9 cellular contexts compared by ENCODE assay signal in the genomic region with DNA sequence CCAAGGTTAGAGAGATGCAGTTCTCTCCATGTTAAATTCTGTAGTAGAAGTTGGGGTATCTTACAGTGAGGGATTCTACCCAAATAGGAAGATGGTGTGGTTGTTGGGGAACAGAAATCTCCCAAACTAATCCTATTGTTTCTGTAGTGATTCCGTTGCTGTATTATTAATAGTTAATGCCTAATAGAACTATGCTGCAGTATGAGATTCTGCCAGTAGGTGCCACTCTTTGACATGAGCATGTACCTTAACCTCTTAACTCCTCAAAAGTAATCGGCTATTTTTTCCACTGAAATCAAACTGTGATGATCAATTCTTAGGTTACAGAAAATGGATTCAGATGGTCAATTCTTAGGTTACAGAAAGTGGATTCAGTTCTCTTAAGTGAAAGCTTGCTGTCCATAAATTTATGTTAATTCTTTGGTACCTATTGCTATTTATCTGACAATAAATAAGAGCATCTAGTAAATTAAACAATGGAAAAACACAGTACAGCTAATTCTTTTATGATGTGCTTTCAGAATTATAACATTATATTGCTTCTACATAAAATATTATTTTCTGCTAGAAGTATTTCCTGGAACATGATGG.
DNase-seq lines count a peak whose midpoint lies in the region; ATAC-seq, FAIRE-seq and TF ChIP-seq lines count a peak whose summit lies in the region.
"Had no signal": no experiment of that assay in that cellular context is flagged by ENCODE, and none has a peak within 500 bp of the region (broad histone marks: within the 10 kb centered on the region; RNA-seq: fewer than 3 reads in every experiment).

No MANE protein-coding gene starts in this region.

- no peaks in the 10 kb centered on the region for H3K79me2 ChIP-seq in GM23338 (replicated peaks; ENCODE audit: insufficient read depth)

- no peaks in the 10 kb centered on the region for H3K27me3 Mint-ChIP-seq in GM23338 (ENCODE audit: insufficient read depth, low read depth, poor library complexity)
- H3K27me3 Mint-ChIP-seq in activated CD8-positive, alpha-beta T cell treated with anti-CD3 and anti-CD28 coated beads for 36 hours = no peaks in the 10 kb centered on the region

- FAIRE-seq in frontal cortex (lab: Jason Lieb, UNC) = no peak

- peaks cover 10% of the 10 kb centered on the region for H3K4me1 Mint-ChIP-seq in GM23338
- peaks cover 6% of the 10 kb centered on the region for H3K4me1 Mint-ChIP-seq in activated CD8-positive, alpha-beta T cell treated with anti-CD3 and anti-CD28 coated beads for 36 hours (ENCODE audit: low read depth)

- H3K9me2 ChIP-seq in GM23338 (ENCODE audit: insufficient read depth) = no peaks in the 10 kb centered on the region; the same call in 1 of the 2 replicates

- DNase-seq in AG09319 (ENCODE audit: extremely low read depth, low read depth) = peak; percentile 8
- peak; percentile 78 for DNase-seq in GM23338 (ENCODE audit: low spot score)
- DNase-seq in activated CD8-positive, alpha-beta T cell treated with anti-CD3 and anti-CD28 coated beads for 36 hours = peak; percentile 34
- DNase-seq in kidney epithelial cell (ENCODE audit: low read depth) = no peak
- no peak for DNase-seq in lower leg skin (ENCODE audit: low spot score in 2 of 2)
- DNase-seq in NCI-H1436 treated with DMSO at 0.1 percent for 48 hours (lab: John Stamatoyannopoulos, UW) = no peak
- no peak for DNase-seq in frontal cortex (ENCODE audit: low spot score in 2 of 2)

- no peaks in the 10 kb centered on the region for H4K20me1 ChIP-seq in GM23338 (replicated peaks; ENCODE audit: insufficient read depth)

- no peak overlapping the region for H3K4me3 Mint-ChIP-seq in GM23338
- no peak overlapping the region for H3K4me3 Mint-ChIP-seq in activated CD8-positive, alpha-beta T cell treated with anti-CD3 and anti-CD28 coated beads for 36 hours

- H3K27ac Mint-ChIP-seq in GM23338 = no peak overlapping the region
- H3K27ac Mint-ChIP-seq in activated CD8-positive, alpha-beta T cell treated with anti-CD3 and anti-CD28 coated beads for 36 hours = no peak overlapping the region

- H3K4me2 ChIP-seq in GM23338 = no peak overlapping the region

- TF ChIP-seq POLR2A in lower leg skin (IDR thresholded peaks at IDR 0.05) = no peak

- TF ChIP-seq CTCF in AG09319 (IDR thresholded peaks at IDR 0.05; ENCODE audit: low read depth, low read length) (peak; percentile 52), GM23338 (conservative IDR thresholded peaks at IDR 0.05; ENCODE audit: low read depth in 2 of 2) (peak; percentile 71 to 78), kidney epithelial cell (IDR thresholded peaks at IDR 0.05; ENCODE audit: insufficient read depth, low read length, poor library complexity, severe bottlenecking) (peak; percentile 43), lower leg skin (IDR thresholded peaks at IDR 0.05) (no peak)
- peak; percentile 62 for TF ChIP-seq CTCF in activated CD8-positive, alpha-beta T cell treated with anti-CD3 and anti-CD28 coated beads for 36 hours (IDR thresholded peaks at IDR 0.05)

- H3K9me3 Mint-ChIP-seq in GM23338 = peaks cover 33% of the 10 kb centered on the region
- H3K9me3 Mint-ChIP-seq in activated CD8-positive, alpha-beta T cell treated with anti-CD3 and anti-CD28 coated beads for 36 hours = peaks cover 7% of the 10 kb centered on the region

- H3K36me3 ChIP-seq in GM23338 (ENCODE audit: insufficient read depth) = peaks cover 6% of the 10 kb centered on the region
- H3K36me3 ChIP-seq in kidney epithelial cell (ENCODE audit: control insufficient read depth, insufficient read depth, low read length) = peaks cover 1% of the 10 kb centered on the region

- H3K27me3 ChIP-seq in GM23338 (ENCODE audit: insufficient read depth) (no peaks in the 10 kb centered on the region), kidney epithelial cell (ENCODE audit: control insufficient read depth, insufficient read depth, low read length) (no peaks in the 10 kb centered on the region)

- ATAC-seq in GM23338 = no peak
- ATAC-seq in activated CD8-positive, alpha-beta T cell treated with anti-CD3 and anti-CD28 coated beads for 36 hours = no peak
- ATAC-seq in HG02678 (IDR thresholded peaks at IDR 0.05; ENCODE audit: unreplicated experiment) = no peak

- no peak overlapping the region for H2AFZ ChIP-seq in GM23338

- peaks cover 6% of the 10 kb centered on the region; the same call in 1 of the 2 replicates for H3K4me1 ChIP-seq in GM23338 (ENCODE audit: insufficient read depth)

- H3K36me3 Mint-ChIP-seq in GM23338 (ENCODE audit: low read depth) = peaks cover 31% of the 10 kb centered on the region
- H3K36me3 Mint-ChIP-seq in activated CD8-positive, alpha-beta T cell treated with anti-CD3 and anti-CD28 coated beads for 36 hours (ENCODE audit: low read depth) = peaks cover 4% of the 10 kb centered on the region

- WGBS in lower leg skin, 2 donors = 92 to 94% methylated on average over 2 of the region's 2 CpGs

- no peak overlapping the region for H3K27ac ChIP-seq in GM23338 (ENCODE audit: low read depth)

- CTCF ChIA-PET in activated CD8-positive, alpha-beta T cell treated with anti-CD3 and anti-CD28 coated beads for 36 hours (lab: Charles Lee) = interaction anchor here (0.6 to 4.7 kb wide), 10 partner anchors 9 to 295 kb away, joined by 3 to 26 read pairs (median 3); no protein-coding TSS in a partner anchor

- POLR2A ChIA-PET in activated CD8-positive, alpha-beta T cell treated with anti-CD3 and anti-CD28 coated beads for 36 hours (lab: Charles Lee) = no interaction called here

- intact Hi-C loops in activated CD8-positive, alpha-beta T cell treated with anti-CD3 and anti-CD28 coated beads for 36 hours (cut with micrococcal nuclease) = no loop called here
- intact Hi-C loops in lower leg skin (cut with DNase I; ENCODE audit: low total_unique reads) = no loop called here

- no peaks in the 10 kb centered on the region for H3F3A ChIP-seq in GM23338 (replicated peaks; ENCODE audit: low read depth)

- H3K4me3 ChIP-seq in GM23338 (no peak overlapping the region), kidney epithelial cell (ENCODE audit: low read depth, low read length) (no peak overlapping the region), lower leg skin (ENCODE audit: low read depth, poor library complexity, severe bottlenecking) (no peak overlapping the region)
- H3K4me3 ChIP-seq: lung had no signal

TF ChIP-seq in GM23338, 12 proteins besides CTCF, POLR2A, EP300 and RAD21 (continues in another document):
- TF ChIP-seq, protein P1, sequence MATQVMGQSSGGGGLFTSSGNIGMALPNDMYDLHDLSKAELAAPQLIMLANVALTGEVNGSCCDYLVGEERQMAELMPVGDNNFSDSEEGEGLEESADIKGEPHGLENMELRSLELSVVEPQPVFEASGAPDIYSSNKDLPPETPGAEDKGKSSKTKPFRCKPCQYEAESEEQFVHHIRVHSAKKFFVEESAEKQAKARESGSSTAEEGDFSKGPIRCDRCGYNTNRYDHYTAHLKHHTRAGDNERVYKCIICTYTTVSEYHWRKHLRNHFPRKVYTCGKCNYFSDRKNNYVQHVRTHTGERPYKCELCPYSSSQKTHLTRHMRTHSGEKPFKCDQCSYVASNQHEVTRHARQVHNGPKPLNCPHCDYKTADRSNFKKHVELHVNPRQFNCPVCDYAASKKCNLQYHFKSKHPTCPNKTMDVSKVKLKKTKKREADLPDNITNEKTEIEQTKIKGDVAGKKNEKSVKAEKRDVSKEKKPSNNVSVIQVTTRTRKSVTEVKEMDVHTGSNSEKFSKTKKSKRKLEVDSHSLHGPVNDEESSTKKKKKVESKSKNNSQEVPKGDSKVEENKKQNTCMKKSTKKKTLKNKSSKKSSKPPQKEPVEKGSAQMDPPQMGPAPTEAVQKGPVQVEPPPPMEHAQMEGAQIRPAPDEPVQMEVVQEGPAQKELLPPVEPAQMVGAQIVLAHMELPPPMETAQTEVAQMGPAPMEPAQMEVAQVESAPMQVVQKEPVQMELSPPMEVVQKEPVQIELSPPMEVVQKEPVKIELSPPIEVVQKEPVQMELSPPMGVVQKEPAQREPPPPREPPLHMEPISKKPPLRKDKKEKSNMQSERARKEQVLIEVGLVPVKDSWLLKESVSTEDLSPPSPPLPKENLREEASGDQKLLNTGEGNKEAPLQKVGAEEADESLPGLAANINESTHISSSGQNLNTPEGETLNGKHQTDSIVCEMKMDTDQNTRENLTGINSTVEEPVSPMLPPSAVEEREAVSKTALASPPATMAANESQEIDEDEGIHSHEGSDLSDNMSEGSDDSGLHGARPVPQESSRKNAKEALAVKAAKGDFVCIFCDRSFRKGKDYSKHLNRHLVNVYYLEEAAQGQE (IDR thresholded peaks at IDR 0.05; ENCODE audit: unreplicated experiment) = no peak
- TF ChIP-seq POLR2AphosphoS5 (IDR thresholded peaks at IDR 0.05; ENCODE audit: low read depth) (no peak), ZNF114 (CRISPR knock-in tag; IDR thresholded peaks at IDR 0.05) (no peak), STAT1 (IDR thresholded peaks at IDR 0.05; ENCODE audit: unreplicated experiment) (no peak), NANOG (IDR thresholded peaks at IDR 0.05; ENCODE audit: borderline replicate concordance) (no peak), ZNF331 (CRISPR knock-in tag; IDR thresholded peaks at IDR 0.05; ENCODE audit: low read depth) (no peak)

Comparison
In these comparisons a context has a peak if more than half of its experiments do, and no peak if none do; other contexts are left out.
1. DNase-seq: peak in AG09319 (single experiment), GM23338 (single experiment) and activated CD8-positive, alpha-beta T cell treated with anti-CD3 and anti-CD28 coated beads for 36 hours (single experiment); none in kidney epithelial cell (single experiment), lower leg skin (0 of 2), NCI-H1436 treated with DMSO at 0.1 percent for 48 hours (single experiment) and frontal cortex (0 of 2).
2. CTCF ChIP-seq: peak in AG09319 (single experiment), GM23338 (2 of 2), activated CD8-positive, alpha-beta T cell treated with anti-CD3 and anti-CD28 coated beads for 36 hours (single experiment) and kidney epithelial cell (single experiment); none in lower leg skin (0 of 3).